8 cellular contexts compared by ENCODE assay signal in genomic region chr2:42513252-42513918, GRCh38. TPM values are rescaled to one million over a fixed set of nuclear protein-coding genes. Genes with fewer than 3 reads are reported as not detected.
A peak's percentile ranks its signal among the peaks of the same experiment; 100 is the strongest.
DNase-seq lines count a peak whose midpoint lies in the region; ATAC-seq and TF ChIP-seq lines count a peak whose summit lies in the region.

No MANE protein-coding gene starts in this region.

- H3K4me3 ChIP-seq in right lobe of liver = no peak overlapping the region

- 26% methylated on average over 3 of the region's 5 CpGs for WGBS in right lobe of liver (ENCODE audit: insufficient coverage, low coverage, low lambda C conversion rate, missing lambda C conversion rate)

- no peaks in the 10 kb centered on the region for H3K27me3 ChIP-seq in right lobe of liver

- ATAC-seq in Right ventricle myocardium superior (ENCODE audit: poor library complexity) (peak; percentile 59), right lobe of liver (peak; percentile 76 to 92 (median 83)), HG03108 (IDR thresholded peaks at IDR 0.05; ENCODE audit: unreplicated experiment) (no peak)

- H3K4me1 ChIP-seq in right lobe of liver = no peaks in the 10 kb centered on the region

- no peak for TF ChIP-seq POLR2A in right lobe of liver (IDR thresholded peaks at IDR 0.05)

- no peaks in the 10 kb centered on the region for H3K36me3 ChIP-seq in right lobe of liver

- TF ChIP-seq CTCF in right lobe of liver (IDR thresholded peaks at IDR 0.05) = peak; percentile 45 to 65 (median 54)

- intact Hi-C loops in Right ventricle myocardium superior (cut with DNase I) = no loop called here
- intact Hi-C loops in cardiac septum (cut with DNase I) = loop anchor here (5.0 kb wide), 1 partner anchor 149 kb away; no protein-coding TSS in a partner anchor
- intact Hi-C loops in right lobe of liver (cut with DNase I) = loop anchor here in 1 of 2 donors (10.0 kb wide), 1 partner anchor 151 kb away; no protein-coding TSS in a partner anchor

- DNase-seq in Right ventricle myocardium superior (no peak), cardiac septum (ENCODE audit: low spot score) (no peak), NCI-H2107 treated with DMSO at 0.1 percent for 48 hours (lab: John Stamatoyannopoulos, UW; ENCODE audit: unreplicated experiment) (peak; percentile 41), cerebellar cortex (ENCODE audit: low spot score) (peak; percentile 59), right lobe of liver (no peak), amygdala (lab: John Stamatoyannopoulos, UW) (no peak)
- DNase-seq in effector CD4-positive, alpha-beta T cell = no peak

- no peak overlapping the region for H3K27ac ChIP-seq in right lobe of liver

- no peaks in the 10 kb centered on the region for H3K9me3 ChIP-seq in right lobe of liver

RNA-seq across cellular contexts. Expression of gene KCNG3, which starts 19.6 kb away (rescaled TPM):
- total RNA-seq in Right ventricle myocardium superior (not detected), cardiac septum (not detected), right lobe of liver (under 1 TPM in 1 of 6 experiments, not detected in 5; 0.06 TPM)

RNA-seq across cellular contexts. Expression of gene MTA3, which starts 55.0 kb away (rescaled TPM):
- total RNA-seq in Right ventricle myocardium superior (25.6 TPM), cardiac septum (21.4 TPM), right lobe of liver (10 to 100 TPM in 4 of 6 experiments, 1 to 10 TPM in 2; 6.3 to 13.0 (median 11.4) TPM)

Comparison
In these comparisons a context has a peak if more than half of its experiments do, and no peak if none do; other contexts are left out.
1. DNase-seq: peak in NCI-H2107 treated with DMSO at 0.1 percent for 48 hours (single experiment) and cerebellar cortex (single experiment); none in Right ventricle myocardium superior (single experiment), cardiac septum (single experiment), right lobe of liver (0 of 3), effector CD4-positive, alpha-beta T cell (single experiment) and amygdala (0 of 56).